In the genomic region with DNA sequence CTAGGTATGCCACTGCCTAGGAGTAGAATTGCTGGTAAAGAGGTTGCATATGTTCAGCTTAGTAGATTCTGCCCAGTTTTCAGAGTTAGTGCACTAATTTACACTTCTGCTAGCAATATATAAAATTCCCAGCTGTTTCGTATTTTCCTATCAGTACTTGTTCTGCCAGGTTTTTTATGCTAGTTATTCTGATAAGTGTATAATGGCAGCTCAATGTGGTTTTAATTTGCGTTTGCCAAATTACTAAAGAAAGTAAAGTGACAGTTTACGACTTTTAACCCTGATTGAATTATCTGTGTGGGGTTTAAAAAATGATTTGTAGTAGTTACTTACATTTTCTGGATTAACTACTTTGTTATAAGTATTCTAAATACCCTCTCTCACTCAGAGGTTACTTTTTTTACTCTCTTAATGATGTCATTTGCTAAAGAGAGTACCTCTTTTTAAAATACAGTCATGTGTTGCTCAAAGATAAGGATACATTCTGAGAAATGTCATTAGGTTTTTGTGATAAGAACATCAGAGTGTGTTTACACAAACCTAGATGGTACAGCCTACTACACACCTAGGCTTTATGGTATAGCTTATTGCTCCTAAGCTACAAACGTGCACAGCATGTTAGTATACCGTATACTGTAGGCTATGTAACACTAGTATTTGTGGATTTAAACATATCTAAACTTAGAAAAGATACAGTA, we compare ENCODE assay signal across 1 cellular context.
TF ChIP-seq lines count a peak whose summit lies in the region.

No MANE protein-coding gene starts in this region.

TF ChIP-seq in K562, 482 proteins besides CTCF, POLR2A, EP300 and RAD21 (continued from another document and continues in another):
- TF ChIP-seq, protein P1, sequence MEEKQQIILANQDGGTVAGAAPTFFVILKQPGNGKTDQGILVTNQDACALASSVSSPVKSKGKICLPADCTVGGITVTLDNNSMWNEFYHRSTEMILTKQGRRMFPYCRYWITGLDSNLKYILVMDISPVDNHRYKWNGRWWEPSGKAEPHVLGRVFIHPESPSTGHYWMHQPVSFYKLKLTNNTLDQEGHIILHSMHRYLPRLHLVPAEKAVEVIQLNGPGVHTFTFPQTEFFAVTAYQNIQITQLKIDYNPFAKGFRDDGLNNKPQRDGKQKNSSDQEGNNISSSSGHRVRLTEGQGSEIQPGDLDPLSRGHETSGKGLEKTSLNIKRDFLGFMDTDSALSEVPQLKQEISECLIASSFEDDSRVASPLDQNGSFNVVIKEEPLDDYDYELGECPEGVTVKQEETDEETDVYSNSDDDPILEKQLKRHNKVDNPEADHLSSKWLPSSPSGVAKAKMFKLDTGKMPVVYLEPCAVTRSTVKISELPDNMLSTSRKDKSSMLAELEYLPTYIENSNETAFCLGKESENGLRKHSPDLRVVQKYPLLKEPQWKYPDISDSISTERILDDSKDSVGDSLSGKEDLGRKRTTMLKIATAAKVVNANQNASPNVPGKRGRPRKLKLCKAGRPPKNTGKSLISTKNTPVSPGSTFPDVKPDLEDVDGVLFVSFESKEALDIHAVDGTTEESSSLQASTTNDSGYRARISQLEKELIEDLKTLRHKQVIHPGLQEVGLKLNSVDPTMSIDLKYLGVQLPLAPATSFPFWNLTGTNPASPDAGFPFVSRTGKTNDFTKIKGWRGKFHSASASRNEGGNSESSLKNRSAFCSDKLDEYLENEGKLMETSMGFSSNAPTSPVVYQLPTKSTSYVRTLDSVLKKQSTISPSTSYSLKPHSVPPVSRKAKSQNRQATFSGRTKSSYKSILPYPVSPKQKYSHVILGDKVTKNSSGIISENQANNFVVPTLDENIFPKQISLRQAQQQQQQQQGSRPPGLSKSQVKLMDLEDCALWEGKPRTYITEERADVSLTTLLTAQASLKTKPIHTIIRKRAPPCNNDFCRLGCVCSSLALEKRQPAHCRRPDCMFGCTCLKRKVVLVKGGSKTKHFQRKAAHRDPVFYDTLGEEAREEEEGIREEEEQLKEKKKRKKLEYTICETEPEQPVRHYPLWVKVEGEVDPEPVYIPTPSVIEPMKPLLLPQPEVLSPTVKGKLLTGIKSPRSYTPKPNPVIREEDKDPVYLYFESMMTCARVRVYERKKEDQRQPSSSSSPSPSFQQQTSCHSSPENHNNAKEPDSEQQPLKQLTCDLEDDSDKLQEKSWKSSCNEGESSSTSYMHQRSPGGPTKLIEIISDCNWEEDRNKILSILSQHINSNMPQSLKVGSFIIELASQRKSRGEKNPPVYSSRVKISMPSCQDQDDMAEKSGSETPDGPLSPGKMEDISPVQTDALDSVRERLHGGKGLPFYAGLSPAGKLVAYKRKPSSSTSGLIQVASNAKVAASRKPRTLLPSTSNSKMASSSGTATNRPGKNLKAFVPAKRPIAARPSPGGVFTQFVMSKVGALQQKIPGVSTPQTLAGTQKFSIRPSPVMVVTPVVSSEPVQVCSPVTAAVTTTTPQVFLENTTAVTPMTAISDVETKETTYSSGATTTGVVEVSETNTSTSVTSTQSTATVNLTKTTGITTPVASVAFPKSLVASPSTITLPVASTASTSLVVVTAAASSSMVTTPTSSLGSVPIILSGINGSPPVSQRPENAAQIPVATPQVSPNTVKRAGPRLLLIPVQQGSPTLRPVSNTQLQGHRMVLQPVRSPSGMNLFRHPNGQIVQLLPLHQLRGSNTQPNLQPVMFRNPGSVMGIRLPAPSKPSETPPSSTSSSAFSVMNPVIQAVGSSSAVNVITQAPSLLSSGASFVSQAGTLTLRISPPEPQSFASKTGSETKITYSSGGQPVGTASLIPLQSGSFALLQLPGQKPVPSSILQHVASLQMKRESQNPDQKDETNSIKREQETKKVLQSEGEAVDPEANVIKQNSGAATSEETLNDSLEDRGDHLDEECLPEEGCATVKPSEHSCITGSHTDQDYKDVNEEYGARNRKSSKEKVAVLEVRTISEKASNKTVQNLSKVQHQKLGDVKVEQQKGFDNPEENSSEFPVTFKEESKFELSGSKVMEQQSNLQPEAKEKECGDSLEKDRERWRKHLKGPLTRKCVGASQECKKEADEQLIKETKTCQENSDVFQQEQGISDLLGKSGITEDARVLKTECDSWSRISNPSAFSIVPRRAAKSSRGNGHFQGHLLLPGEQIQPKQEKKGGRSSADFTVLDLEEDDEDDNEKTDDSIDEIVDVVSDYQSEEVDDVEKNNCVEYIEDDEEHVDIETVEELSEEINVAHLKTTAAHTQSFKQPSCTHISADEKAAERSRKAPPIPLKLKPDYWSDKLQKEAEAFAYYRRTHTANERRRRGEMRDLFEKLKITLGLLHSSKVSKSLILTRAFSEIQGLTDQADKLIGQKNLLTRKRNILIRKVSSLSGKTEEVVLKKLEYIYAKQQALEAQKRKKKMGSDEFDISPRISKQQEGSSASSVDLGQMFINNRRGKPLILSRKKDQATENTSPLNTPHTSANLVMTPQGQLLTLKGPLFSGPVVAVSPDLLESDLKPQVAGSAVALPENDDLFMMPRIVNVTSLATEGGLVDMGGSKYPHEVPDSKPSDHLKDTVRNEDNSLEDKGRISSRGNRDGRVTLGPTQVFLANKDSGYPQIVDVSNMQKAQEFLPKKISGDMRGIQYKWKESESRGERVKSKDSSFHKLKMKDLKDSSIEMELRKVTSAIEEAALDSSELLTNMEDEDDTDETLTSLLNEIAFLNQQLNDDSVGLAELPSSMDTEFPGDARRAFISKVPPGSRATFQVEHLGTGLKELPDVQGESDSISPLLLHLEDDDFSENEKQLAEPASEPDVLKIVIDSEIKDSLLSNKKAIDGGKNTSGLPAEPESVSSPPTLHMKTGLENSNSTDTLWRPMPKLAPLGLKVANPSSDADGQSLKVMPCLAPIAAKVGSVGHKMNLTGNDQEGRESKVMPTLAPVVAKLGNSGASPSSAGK (IDR thresholded peaks at IDR 0.05), result no peak
- TF ChIP-seq NCOA6 (IDR thresholded peaks at IDR 0.05), result no peak
- TF ChIP-seq RBM34 (IDR thresholded peaks at IDR 0.05; ENCODE audit: borderline replicate concordance, insufficient read depth, low read length), result no peak
- peak; percentile 17; the same call in 1 of the 2 replicates for TF ChIP-seq NFIC (IDR thresholded peaks at IDR 0.05)
- no peak for TF ChIP-seq PPARD (CRISPR knock-in tag; IDR thresholded peaks at IDR 0.05)
- no peak for TF ChIP-seq SMARCB1 (IDR thresholded peaks at IDR 0.05; ENCODE audit: insufficient read length, low read depth)
- TF ChIP-seq, protein P2, sequence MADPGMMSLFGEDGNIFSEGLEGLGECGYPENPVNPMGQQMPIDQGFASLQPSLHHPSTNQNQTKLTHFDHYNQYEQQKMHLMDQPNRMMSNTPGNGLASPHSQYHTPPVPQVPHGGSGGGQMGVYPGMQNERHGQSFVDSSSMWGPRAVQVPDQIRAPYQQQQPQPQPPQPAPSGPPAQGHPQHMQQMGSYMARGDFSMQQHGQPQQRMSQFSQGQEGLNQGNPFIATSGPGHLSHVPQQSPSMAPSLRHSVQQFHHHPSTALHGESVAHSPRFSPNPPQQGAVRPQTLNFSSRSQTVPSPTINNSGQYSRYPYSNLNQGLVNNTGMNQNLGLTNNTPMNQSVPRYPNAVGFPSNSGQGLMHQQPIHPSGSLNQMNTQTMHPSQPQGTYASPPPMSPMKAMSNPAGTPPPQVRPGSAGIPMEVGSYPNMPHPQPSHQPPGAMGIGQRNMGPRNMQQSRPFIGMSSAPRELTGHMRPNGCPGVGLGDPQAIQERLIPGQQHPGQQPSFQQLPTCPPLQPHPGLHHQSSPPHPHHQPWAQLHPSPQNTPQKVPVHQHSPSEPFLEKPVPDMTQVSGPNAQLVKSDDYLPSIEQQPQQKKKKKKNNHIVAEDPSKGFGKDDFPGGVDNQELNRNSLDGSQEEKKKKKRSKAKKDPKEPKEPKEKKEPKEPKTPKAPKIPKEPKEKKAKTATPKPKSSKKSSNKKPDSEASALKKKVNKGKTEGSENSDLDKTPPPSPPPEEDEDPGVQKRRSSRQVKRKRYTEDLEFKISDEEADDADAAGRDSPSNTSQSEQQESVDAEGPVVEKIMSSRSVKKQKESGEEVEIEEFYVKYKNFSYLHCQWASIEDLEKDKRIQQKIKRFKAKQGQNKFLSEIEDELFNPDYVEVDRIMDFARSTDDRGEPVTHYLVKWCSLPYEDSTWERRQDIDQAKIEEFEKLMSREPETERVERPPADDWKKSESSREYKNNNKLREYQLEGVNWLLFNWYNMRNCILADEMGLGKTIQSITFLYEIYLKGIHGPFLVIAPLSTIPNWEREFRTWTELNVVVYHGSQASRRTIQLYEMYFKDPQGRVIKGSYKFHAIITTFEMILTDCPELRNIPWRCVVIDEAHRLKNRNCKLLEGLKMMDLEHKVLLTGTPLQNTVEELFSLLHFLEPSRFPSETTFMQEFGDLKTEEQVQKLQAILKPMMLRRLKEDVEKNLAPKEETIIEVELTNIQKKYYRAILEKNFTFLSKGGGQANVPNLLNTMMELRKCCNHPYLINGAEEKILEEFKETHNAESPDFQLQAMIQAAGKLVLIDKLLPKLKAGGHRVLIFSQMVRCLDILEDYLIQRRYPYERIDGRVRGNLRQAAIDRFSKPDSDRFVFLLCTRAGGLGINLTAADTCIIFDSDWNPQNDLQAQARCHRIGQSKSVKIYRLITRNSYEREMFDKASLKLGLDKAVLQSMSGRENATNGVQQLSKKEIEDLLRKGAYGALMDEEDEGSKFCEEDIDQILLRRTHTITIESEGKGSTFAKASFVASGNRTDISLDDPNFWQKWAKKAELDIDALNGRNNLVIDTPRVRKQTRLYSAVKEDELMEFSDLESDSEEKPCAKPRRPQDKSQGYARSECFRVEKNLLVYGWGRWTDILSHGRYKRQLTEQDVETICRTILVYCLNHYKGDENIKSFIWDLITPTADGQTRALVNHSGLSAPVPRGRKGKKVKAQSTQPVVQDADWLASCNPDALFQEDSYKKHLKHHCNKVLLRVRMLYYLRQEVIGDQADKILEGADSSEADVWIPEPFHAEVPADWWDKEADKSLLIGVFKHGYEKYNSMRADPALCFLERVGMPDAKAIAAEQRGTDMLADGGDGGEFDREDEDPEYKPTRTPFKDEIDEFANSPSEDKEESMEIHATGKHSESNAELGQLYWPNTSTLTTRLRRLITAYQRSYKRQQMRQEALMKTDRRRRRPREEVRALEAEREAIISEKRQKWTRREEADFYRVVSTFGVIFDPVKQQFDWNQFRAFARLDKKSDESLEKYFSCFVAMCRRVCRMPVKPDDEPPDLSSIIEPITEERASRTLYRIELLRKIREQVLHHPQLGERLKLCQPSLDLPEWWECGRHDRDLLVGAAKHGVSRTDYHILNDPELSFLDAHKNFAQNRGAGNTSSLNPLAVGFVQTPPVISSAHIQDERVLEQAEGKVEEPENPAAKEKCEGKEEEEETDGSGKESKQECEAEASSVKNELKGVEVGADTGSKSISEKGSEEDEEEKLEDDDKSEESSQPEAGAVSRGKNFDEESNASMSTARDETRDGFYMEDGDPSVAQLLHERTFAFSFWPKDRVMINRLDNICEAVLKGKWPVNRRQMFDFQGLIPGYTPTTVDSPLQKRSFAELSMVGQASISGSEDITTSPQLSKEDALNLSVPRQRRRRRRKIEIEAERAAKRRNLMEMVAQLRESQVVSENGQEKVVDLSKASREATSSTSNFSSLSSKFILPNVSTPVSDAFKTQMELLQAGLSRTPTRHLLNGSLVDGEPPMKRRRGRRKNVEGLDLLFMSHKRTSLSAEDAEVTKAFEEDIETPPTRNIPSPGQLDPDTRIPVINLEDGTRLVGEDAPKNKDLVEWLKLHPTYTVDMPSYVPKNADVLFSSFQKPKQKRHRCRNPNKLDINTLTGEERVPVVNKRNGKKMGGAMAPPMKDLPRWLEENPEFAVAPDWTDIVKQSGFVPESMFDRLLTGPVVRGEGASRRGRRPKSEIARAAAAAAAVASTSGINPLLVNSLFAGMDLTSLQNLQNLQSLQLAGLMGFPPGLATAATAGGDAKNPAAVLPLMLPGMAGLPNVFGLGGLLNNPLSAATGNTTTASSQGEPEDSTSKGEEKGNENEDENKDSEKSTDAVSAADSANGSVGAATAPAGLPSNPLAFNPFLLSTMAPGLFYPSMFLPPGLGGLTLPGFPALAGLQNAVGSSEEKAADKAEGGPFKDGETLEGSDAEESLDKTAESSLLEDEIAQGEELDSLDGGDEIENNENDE (IDR thresholded peaks at IDR 0.05; ENCODE audit: low read depth, low read length), result no peak
- TF ChIP-seq DACH1 (IDR thresholded peaks at IDR 0.05; ENCODE audit: partially characterized antibody), result no peak
- no peak for TF ChIP-seq ZNF644 (tag; IDR thresholded peaks at IDR 0.05; ENCODE audit: low read depth)
- TF ChIP-seq, protein P3, sequence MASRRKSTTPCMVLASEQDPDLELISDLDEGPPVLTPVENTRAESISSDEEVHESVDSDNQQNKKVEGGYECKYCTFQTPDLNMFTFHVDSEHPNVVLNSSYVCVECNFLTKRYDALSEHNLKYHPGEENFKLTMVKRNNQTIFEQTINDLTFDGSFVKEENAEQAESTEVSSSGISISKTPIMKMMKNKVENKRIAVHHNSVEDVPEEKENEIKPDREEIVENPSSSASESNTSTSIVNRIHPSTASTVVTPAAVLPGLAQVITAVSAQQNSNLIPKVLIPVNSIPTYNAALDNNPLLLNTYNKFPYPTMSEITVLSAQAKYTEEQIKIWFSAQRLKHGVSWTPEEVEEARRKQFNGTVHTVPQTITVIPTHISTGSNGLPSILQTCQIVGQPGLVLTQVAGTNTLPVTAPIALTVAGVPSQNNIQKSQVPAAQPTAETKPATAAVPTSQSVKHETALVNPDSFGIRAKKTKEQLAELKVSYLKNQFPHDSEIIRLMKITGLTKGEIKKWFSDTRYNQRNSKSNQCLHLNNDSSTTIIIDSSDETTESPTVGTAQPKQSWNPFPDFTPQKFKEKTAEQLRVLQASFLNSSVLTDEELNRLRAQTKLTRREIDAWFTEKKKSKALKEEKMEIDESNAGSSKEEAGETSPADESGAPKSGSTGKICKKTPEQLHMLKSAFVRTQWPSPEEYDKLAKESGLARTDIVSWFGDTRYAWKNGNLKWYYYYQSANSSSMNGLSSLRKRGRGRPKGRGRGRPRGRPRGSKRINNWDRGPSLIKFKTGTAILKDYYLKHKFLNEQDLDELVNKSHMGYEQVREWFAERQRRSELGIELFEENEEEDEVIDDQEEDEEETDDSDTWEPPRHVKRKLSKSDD (conservative IDR thresholded peaks at IDR 0.05; ENCODE audit: low read length), result no peak
- TF ChIP-seq, protein P4, sequence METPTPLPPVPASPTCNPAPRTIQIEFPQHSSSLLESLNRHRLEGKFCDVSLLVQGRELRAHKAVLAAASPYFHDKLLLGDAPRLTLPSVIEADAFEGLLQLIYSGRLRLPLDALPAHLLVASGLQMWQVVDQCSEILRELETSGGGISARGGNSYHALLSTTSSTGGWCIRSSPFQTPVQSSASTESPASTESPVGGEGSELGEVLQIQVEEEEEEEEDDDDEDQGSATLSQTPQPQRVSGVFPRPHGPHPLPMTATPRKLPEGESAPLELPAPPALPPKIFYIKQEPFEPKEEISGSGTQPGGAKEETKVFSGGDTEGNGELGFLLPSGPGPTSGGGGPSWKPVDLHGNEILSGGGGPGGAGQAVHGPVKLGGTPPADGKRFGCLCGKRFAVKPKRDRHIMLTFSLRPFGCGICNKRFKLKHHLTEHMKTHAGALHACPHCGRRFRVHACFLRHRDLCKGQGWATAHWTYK (CRISPR knock-in tag; IDR thresholded peaks at IDR 0.05), result no peak
- TF ChIP-seq, protein P5, sequence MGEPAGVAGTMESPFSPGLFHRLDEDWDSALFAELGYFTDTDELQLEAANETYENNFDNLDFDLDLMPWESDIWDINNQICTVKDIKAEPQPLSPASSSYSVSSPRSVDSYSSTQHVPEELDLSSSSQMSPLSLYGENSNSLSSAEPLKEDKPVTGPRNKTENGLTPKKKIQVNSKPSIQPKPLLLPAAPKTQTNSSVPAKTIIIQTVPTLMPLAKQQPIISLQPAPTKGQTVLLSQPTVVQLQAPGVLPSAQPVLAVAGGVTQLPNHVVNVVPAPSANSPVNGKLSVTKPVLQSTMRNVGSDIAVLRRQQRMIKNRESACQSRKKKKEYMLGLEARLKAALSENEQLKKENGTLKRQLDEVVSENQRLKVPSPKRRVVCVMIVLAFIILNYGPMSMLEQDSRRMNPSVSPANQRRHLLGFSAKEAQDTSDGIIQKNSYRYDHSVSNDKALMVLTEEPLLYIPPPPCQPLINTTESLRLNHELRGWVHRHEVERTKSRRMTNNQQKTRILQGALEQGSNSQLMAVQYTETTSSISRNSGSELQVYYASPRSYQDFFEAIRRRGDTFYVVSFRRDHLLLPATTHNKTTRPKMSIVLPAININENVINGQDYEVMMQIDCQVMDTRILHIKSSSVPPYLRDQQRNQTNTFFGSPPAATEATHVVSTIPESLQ (CRISPR knock-in tag; IDR thresholded peaks at IDR 0.05), result no peak
- TF ChIP-seq TEAD4 (IDR thresholded peaks at IDR 0.05; ENCODE audit: low read length), result peak; percentile 86
- TF ChIP-seq TEAD4 (CRISPR knock-in tag; IDR thresholded peaks at IDR 0.05; ENCODE audit: borderline replicate concordance), result no peak
- no peak for TF ChIP-seq ZC3H4 (CRISPR knock-in tag; IDR thresholded peaks at IDR 0.05; ENCODE audit: borderline replicate concordance)
- no peak for TF ChIP-seq ZNF324 (CRISPR knock-in tag; IDR thresholded peaks at IDR 0.05)
